8 cellular contexts compared by ENCODE assay signal in the genomic region with DNA sequence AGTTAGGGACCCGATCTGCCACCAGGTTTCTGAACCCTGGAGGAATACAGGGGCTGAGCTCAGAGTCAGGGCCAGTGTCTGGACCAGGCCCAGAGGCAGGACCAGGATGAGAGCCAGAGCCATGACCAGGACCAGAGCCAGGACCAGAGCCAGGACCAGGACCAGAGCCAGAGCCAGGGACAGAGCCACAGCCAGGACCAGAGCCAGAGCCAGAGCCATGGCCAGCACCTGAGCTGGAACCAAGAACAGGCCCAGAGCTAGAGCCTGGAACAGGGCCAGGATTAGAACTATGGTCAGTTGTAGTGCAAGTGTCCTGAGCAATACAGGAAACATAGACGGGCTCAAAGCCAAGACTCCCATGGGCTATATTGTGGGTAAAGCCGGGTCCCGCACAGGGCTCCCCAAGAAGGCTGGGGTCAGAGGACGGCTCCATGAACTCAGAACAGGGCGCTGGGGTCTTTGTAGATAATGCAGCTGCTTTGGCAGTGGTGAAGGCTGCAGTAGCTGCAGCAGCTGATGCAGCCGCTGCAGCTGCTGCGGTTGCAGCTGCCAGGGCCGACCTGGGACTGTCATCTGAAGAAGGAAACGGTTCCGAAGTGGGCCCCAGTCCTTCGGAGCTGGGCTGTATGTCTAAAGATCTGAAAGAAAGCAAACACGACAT. TPM values are rescaled to one million over a fixed set of nuclear protein-coding genes. Genes with fewer than 3 reads are reported as not detected.
DNase-seq lines count a peak whose midpoint lies in the region; ATAC-seq and TF ChIP-seq lines count a peak whose summit lies in the region.

No MANE protein-coding gene starts in this region.

- no peaks in the 10 kb centered on the region for H3K27me3 Mint-ChIP-seq in activated T-helper 1 cell treated with anti-CD3 and anti-CD28 coated beads, Interleukin-12 subunit alpha, Interleukin-12 subunit beta, Interleukin-2, Interleukin-4 antibody, amounts not matched to agents 30 ng/mL and 10 ng/mL and 1 ng/mL, durations not matched to agents 14 hours and 24 hours and 36 hours (ENCODE audit: insufficient read depth)

- peak overlapping the region; percentile 69 for H3K27ac ChIP-seq in HL-60 (replicated peaks)

- peaks cover 20% of the 10 kb centered on the region for H3K36me3 Mint-ChIP-seq in activated T-helper 1 cell treated with anti-CD3 and anti-CD28 coated beads, Interleukin-12 subunit alpha, Interleukin-12 subunit beta, Interleukin-2, Interleukin-4 antibody, amounts not matched to agents 30 ng/mL and 10 ng/mL and 1 ng/mL, durations not matched to agents 14 hours and 24 hours and 36 hours (ENCODE audit: low read depth)
- H3K36me3 Mint-ChIP-seq in stimulated activated effector memory CD8-positive, alpha-beta T cell treated with anti-CD3 and anti-CD28 coated beads, Interleukin-12 subunit alpha, Interleukin-12 subunit beta, amount 100 ng/mL, for 72 hours, result peaks cover 25% of the 10 kb centered on the region

- ATAC-seq in stimulated activated effector memory CD8-positive, alpha-beta T cell treated with anti-CD3 and anti-CD28 coated beads, Interleukin-12 subunit alpha, Interleukin-12 subunit beta, amount 100 ng/mL, for 72 hours, result no peak
- ATAC-seq in HG03442 (IDR thresholded peaks at IDR 0.05; ENCODE audit: unreplicated experiment), result no peak

- no peaks in the 10 kb centered on the region for H3K9me3 Mint-ChIP-seq in activated T-helper 1 cell treated with anti-CD3 and anti-CD28 coated beads, Interleukin-12 subunit alpha, Interleukin-12 subunit beta, Interleukin-2, Interleukin-4 antibody, amounts not matched to agents 30 ng/mL and 10 ng/mL and 1 ng/mL, durations not matched to agents 14 hours and 24 hours and 36 hours
- H3K9me3 Mint-ChIP-seq in stimulated activated effector memory CD8-positive, alpha-beta T cell treated with anti-CD3 and anti-CD28 coated beads, Interleukin-12 subunit alpha, Interleukin-12 subunit beta, amount 100 ng/mL, for 72 hours, result no peaks in the 10 kb centered on the region

- H3K4me1 Mint-ChIP-seq in activated T-helper 1 cell treated with anti-CD3 and anti-CD28 coated beads, Interleukin-12 subunit alpha, Interleukin-12 subunit beta, Interleukin-2, Interleukin-4 antibody, amounts not matched to agents 30 ng/mL and 10 ng/mL and 1 ng/mL, durations not matched to agents 14 hours and 24 hours and 36 hours (ENCODE audit: low read depth), result peaks cover 31% of the 10 kb centered on the region
- peaks cover 43% of the 10 kb centered on the region for H3K4me1 Mint-ChIP-seq in stimulated activated effector memory CD8-positive, alpha-beta T cell treated with anti-CD3 and anti-CD28 coated beads, Interleukin-12 subunit alpha, Interleukin-12 subunit beta, amount 100 ng/mL, for 72 hours

- DNase-seq in HL-60 (ENCODE audit: low read depth in 1 of 2, low spot score in 1 of 2) (no peak), RKO (ENCODE audit: low spot score) (no peak), NCI-H345 treated with DMSO at 0.1 percent for 48 hours (lab: John Stamatoyannopoulos, UW; ENCODE audit: unreplicated experiment) (no peak), NCI-H1417 (lab: John Stamatoyannopoulos, UW) (no peak)
- DNase-seq in activated T-helper 1 cell treated with anti-CD3 and anti-CD28 coated beads, Interleukin-12 subunit alpha, Interleukin-12 subunit beta, Interleukin-2, Interleukin-4 antibody, amounts not matched to agents 30 ng/mL and 10 ng/mL and 1 ng/mL, durations not matched to agents 14 hours and 24 hours and 36 hours (ENCODE audit: low spot score), result no peak
- DNase-seq in stimulated activated effector memory CD8-positive, alpha-beta T cell treated with anti-CD3 and anti-CD28 coated beads, Interleukin-12 subunit alpha, Interleukin-12 subunit beta, amount 100 ng/mL, for 72 hours (ENCODE audit: low spot score in 2 of 2), result no peak

- peak overlapping the region; percentile 57 for H3K4me3 ChIP-seq in HL-60 (replicated peaks; ENCODE audit: insufficient read depth, low read length)
- peak overlapping the region; percentile 60 for H3K4me3 ChIP-seq in iPS-11a (ENCODE audit: low read depth, low read length)

- intact Hi-C loops in activated T-helper 1 cell treated with anti-CD3 and anti-CD28 coated beads, Interleukin-12 subunit alpha, Interleukin-12 subunit beta, Interleukin-2, Interleukin-4 antibody, amounts not matched to agents 30 ng/mL and 10 ng/mL and 1 ng/mL, durations not matched to agents 14 hours and 24 hours and 36 hours (cut with micrococcal nuclease), result loop anchor here (1.0 to 10.0 kb wide), 6 partner anchors 21 to 1354 kb away; a partner anchor contains a TSS

- peak overlapping the region; percentile 85 for H3K27ac Mint-ChIP-seq in activated T-helper 1 cell treated with anti-CD3 and anti-CD28 coated beads, Interleukin-12 subunit alpha, Interleukin-12 subunit beta, Interleukin-2, Interleukin-4 antibody, amounts not matched to agents 30 ng/mL and 10 ng/mL and 1 ng/mL, durations not matched to agents 14 hours and 24 hours and 36 hours
- H3K27ac Mint-ChIP-seq in stimulated activated effector memory CD8-positive, alpha-beta T cell treated with anti-CD3 and anti-CD28 coated beads, Interleukin-12 subunit alpha, Interleukin-12 subunit beta, amount 100 ng/mL, for 72 hours, result peak overlapping the region; percentile 92

- H3K27me3 ChIP-seq in HL-60 (ENCODE audit: insufficient read depth, poor library complexity, severe bottlenecking), result no peaks in the 10 kb centered on the region

- no peak for TF ChIP-seq CTCF in HL-60 (IDR thresholded peaks at IDR 0.05; ENCODE audit: insufficient read depth, low read length)

- H3K4me3 Mint-ChIP-seq in activated T-helper 1 cell treated with anti-CD3 and anti-CD28 coated beads, Interleukin-12 subunit alpha, Interleukin-12 subunit beta, Interleukin-2, Interleukin-4 antibody, amounts not matched to agents 30 ng/mL and 10 ng/mL and 1 ng/mL, durations not matched to agents 14 hours and 24 hours and 36 hours, result peak overlapping the region; percentile 91
- peak overlapping the region; percentile 91 for H3K4me3 Mint-ChIP-seq in stimulated activated effector memory CD8-positive, alpha-beta T cell treated with anti-CD3 and anti-CD28 coated beads, Interleukin-12 subunit alpha, Interleukin-12 subunit beta, amount 100 ng/mL, for 72 hours

RNA-seq across cellular contexts. Expression of a gene that starts 0.6 kb away (rescaled TPM):
- 0.66 and 1.0 TPM in 2 replicates for total RNA-seq in activated T-helper 1 cell treated with anti-CD3 and anti-CD28 coated beads, Interleukin-12 subunit alpha, Interleukin-12 subunit beta, Interleukin-2, Interleukin-4 antibody, amounts not matched to agents 30 ng/mL and 10 ng/mL and 1 ng/mL, durations not matched to agents 14 hours and 24 hours and 36 hours

RNA-seq across cellular contexts. Expression of a gene that starts 3.3 kb away (rescaled TPM):
- 47.5 and 55.3 TPM in 2 replicates for total RNA-seq in activated T-helper 1 cell treated with anti-CD3 and anti-CD28 coated beads, Interleukin-12 subunit alpha, Interleukin-12 subunit beta, Interleukin-2, Interleukin-4 antibody, amounts not matched to agents 30 ng/mL and 10 ng/mL and 1 ng/mL, durations not matched to agents 14 hours and 24 hours and 36 hours

RNA-seq across cellular contexts. Expression of a gene that starts 17.0 kb away (rescaled TPM):
- not detected in 2 replicates for total RNA-seq in activated T-helper 1 cell treated with anti-CD3 and anti-CD28 coated beads, Interleukin-12 subunit alpha, Interleukin-12 subunit beta, Interleukin-2, Interleukin-4 antibody, amounts not matched to agents 30 ng/mL and 10 ng/mL and 1 ng/mL, durations not matched to agents 14 hours and 24 hours and 36 hours

RNA-seq across cellular contexts. Expression of a gene that starts 17.5 kb away (rescaled TPM):
- 1.7 and 1.9 TPM in 2 replicates for total RNA-seq in activated T-helper 1 cell treated with anti-CD3 and anti-CD28 coated beads, Interleukin-12 subunit alpha, Interleukin-12 subunit beta, Interleukin-2, Interleukin-4 antibody, amounts not matched to agents 30 ng/mL and 10 ng/mL and 1 ng/mL, durations not matched to agents 14 hours and 24 hours and 36 hours

RNA-seq across cellular contexts. Expression of a gene that starts 20.1 kb away (rescaled TPM):
- total RNA-seq in activated T-helper 1 cell treated with anti-CD3 and anti-CD28 coated beads, Interleukin-12 subunit alpha, Interleukin-12 subunit beta, Interleukin-2, Interleukin-4 antibody, amounts not matched to agents 30 ng/mL and 10 ng/mL and 1 ng/mL, durations not matched to agents 14 hours and 24 hours and 36 hours, result 9.3 and 10.4 TPM in 2 replicates
